ENCODE assay signal across 8 cellular contexts in the genomic region with DNA sequence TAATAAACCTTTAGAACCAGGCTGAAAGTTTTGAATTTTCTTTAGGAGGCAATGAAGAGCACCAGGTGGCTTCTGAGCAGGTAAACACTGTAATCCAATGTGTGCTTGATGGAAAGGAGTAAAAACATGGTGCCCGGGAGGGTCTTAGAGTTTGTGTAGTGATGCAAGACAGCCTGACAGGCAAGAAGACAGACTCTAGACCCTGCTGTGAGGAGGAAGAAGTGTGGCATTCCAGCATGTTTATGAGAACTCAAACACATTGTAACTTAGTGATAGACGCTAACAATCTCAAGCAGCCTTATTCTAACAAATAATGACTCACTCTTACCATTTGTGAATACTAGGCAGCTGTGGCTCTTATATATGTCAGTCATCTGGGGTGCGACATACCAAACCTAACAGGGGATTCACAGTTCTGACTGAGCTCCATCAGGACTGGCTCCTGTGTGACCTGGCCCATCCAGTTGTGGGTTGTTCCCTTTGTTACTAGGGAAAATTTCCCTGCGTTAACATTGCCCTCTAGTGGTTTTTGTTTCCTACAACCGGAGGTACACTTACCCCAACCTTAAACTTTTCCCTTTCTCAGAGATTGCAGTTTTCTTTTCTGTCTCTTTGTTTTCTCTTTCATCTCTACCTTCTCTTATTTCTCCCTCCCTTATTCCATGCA. TPM values are rescaled to one million over a fixed set of nuclear protein-coding genes. Genes with fewer than 3 reads are reported as not detected.
DNase-seq lines count a peak whose midpoint lies in the region; ATAC-seq and TF ChIP-seq lines count a peak whose summit lies in the region.

No MANE protein-coding gene starts in this region.

- TF ChIP-seq CTCF in SK-N-SH (IDR thresholded peaks at IDR 0.05) = peak; percentile 65

- H3K9me3 ChIP-seq in SK-N-SH = no peaks in the 10 kb centered on the region
- H3K9me3 ChIP-seq in right cardiac atrium (ENCODE audit: control insufficient read depth, low read length) = no peaks in the 10 kb centered on the region

- no peaks in the 10 kb centered on the region for H3K4me1 ChIP-seq in SK-N-SH (ENCODE audit: control insufficient read depth in 1 of 2, insufficient read depth in 2 of 2, low read depth in 1 of 2, low read length in 1 of 2)
- H3K4me1 ChIP-seq in right cardiac atrium (ENCODE audit: control insufficient read depth, insufficient read depth, low read length) = no peaks in the 10 kb centered on the region

- DNase-seq in COR-L47 (lab: John Stamatoyannopoulos, UW) (peak; percentile 25), HS-27A (ENCODE audit: low read depth) (peak; percentile 3), SK-N-SH (peak; percentile 15), right cardiac atrium (peak in 2 of 3 donors; percentile 17 to 35), smooth muscle cell of the brain vasculature (ENCODE audit: low read depth, low spot score) (peak; percentile 4), NCI-H446 treated with DMSO at 0.1 percent for 48 hours (lab: John Stamatoyannopoulos, UW) (no peak)

- no peaks in the 10 kb centered on the region for H4K20me1 ChIP-seq in SK-N-SH (ENCODE audit: insufficient read depth)

- no peaks in the 10 kb centered on the region for H3K9me2 ChIP-seq in SK-N-SH

- H3K9ac ChIP-seq in SK-N-SH = no peak overlapping the region

- peak; percentile 66 for TF ChIP-seq RAD21 in SK-N-SH (IDR thresholded peaks at IDR 0.05; ENCODE audit: low read length)

- H3K4me3 Mint-ChIP-seq in activated naive CD8-positive, alpha-beta T cell = no peak overlapping the region

- H3K27ac Mint-ChIP-seq in activated naive CD8-positive, alpha-beta T cell = peak overlapping the region; percentile 86

- H3K79me2 ChIP-seq in SK-N-SH (ENCODE audit: insufficient read depth) = no peaks in the 10 kb centered on the region

- H3F3A ChIP-seq in SK-N-SH (replicated peaks; ENCODE audit: insufficient read depth) = no peaks in the 10 kb centered on the region

- H2AFZ ChIP-seq in SK-N-SH (ENCODE audit: low read depth) = no peak overlapping the region

- H3K27ac ChIP-seq in SK-N-SH (ENCODE audit: low read depth in 2 of 2, low read length in 1 of 2) (no peak overlapping the region), right cardiac atrium (ENCODE audit: low read length) (no peak overlapping the region)

- ATAC-seq in GM19395 (IDR thresholded peaks at IDR 0.05; ENCODE audit: unreplicated experiment) = peak; percentile 84
- peak; percentile 87 to 91 for ATAC-seq in right cardiac atrium

- CTCF ChIA-PET in SK-N-SH (lab: Yijun Ruan, JAX) = interaction anchor here (1.8 kb wide), 1 partner anchor 406 kb away, joined by 4 read pairs; no protein-coding TSS in a partner anchor

- H3K27me3 ChIP-seq in SK-N-SH (ENCODE audit: insufficient read depth) (no peaks in the 10 kb centered on the region; the same call in 1 of the 2 replicates), right cardiac atrium (ENCODE audit: control insufficient read depth, insufficient read depth) (no peaks in the 10 kb centered on the region)

- no peaks in the 10 kb centered on the region for H3K36me3 Mint-ChIP-seq in activated naive CD8-positive, alpha-beta T cell

- no peak overlapping the region for H3K4me2 ChIP-seq in SK-N-SH

- WGBS in SK-N-SH (ENCODE audit: low lambda C conversion rate) = 11% methylated on average over 4 of the region's 5 CpGs
- WGBS in right cardiac atrium = 33% methylated on average over 5 of the region's 5 CpGs

- no peak overlapping the region for H3K4me3 ChIP-seq in SK-N-SH (ENCODE audit: low read depth in 2 of 2, low read length in 1 of 2)
- H3K4me3 ChIP-seq in right cardiac atrium (ENCODE audit: low read length) = no peak overlapping the region

- H3K9me3 Mint-ChIP-seq in activated naive CD8-positive, alpha-beta T cell (ENCODE audit: low read depth) = no peaks in the 10 kb centered on the region

- H3K27me3 Mint-ChIP-seq in activated naive CD8-positive, alpha-beta T cell = no peaks in the 10 kb centered on the region

- peaks cover 20% of the 10 kb centered on the region for H3K4me1 Mint-ChIP-seq in activated naive CD8-positive, alpha-beta T cell (ENCODE audit: low read depth)

- POLR2A ChIA-PET in SK-N-SH (lab: Yijun Ruan, JAX) = no interaction called here

- no peaks in the 10 kb centered on the region for H3K36me3 ChIP-seq in SK-N-SH (replicated peaks in 1 of 2; ENCODE audit: control insufficient read depth in 1 of 2, insufficient read depth in 2 of 2, low read length in 1 of 2)

- no peak for TF ChIP-seq EP300 in SK-N-SH (IDR thresholded peaks at IDR 0.05; ENCODE audit: borderline replicate concordance in 1 of 2, low read depth in 1 of 2, low read length in 1 of 2)

- intact Hi-C loops in right cardiac atrium (cut with DNase I) = loop anchor here (2.0 to 5.0 kb wide), 2 partner anchors 403 to 404 kb away; no protein-coding TSS in a partner anchor

TF ChIP-seq in SK-N-SH, 30 proteins besides CTCF, POLR2A, EP300 and RAD21:
- peak; percentile 81; the same call in 1 of the 2 replicates for TF ChIP-seq RFX5 (IDR thresholded peaks at IDR 0.05; ENCODE audit: low read length)
- TF ChIP-seq, protein P1, sequence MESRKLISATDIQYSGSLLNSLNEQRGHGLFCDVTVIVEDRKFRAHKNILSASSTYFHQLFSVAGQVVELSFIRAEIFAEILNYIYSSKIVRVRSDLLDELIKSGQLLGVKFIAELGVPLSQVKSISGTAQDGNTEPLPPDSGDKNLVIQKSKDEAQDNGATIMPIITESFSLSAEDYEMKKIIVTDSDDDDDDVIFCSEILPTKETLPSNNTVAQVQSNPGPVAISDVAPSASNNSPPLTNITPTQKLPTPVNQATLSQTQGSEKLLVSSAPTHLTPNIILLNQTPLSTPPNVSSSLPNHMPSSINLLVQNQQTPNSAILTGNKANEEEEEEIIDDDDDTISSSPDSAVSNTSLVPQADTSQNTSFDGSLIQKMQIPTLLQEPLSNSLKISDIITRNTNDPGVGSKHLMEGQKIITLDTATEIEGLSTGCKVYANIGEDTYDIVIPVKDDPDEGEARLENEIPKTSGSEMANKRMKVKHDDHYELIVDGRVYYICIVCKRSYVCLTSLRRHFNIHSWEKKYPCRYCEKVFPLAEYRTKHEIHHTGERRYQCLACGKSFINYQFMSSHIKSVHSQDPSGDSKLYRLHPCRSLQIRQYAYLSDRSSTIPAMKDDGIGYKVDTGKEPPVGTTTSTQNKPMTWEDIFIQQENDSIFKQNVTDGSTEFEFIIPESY (IDR thresholded peaks at IDR 0.05; ENCODE audit: borderline replicate concordance, low read depth) = no peak
- TF ChIP-seq SMC3 (IDR thresholded peaks at IDR 0.05; ENCODE audit: low read depth, low read length) = peak; percentile 56

RNA-seq across cellular contexts. Expression of gene VSIG4, which starts 53.8 kb away (rescaled TPM):
- polyA plus RNA-seq in SK-N-SH (2012; rRNA removed) = not detected in 2 replicates
- polyA plus RNA-seq in SK-N-SH (2012; cell fraction: cytosol; rRNA removed) = not detected in 2 replicates
- not detected in 2 replicates for polyA plus RNA-seq in SK-N-SH (2012; cell fraction: nucleus; rRNA removed)
- total RNA-seq in right cardiac atrium = 100 to 1,000 TPM in 1 of 4 donors, 10 to 100 TPM in 3; 38.4 to 126 (median 53.4) TPM
- 16.0 TPM for polyA plus RNA-seq in right cardiac atrium

Comparison
In these comparisons a context has a peak if more than half of its experiments do, and no peak if none do; other contexts are left out.
1. RNA of gene VSIG4, which starts 53.8 kb away (polyA plus RNA-seq): 16.0 TPM in right cardiac atrium (single experiment); not detected in SK-N-SH; every median in the first group is over 10 times any median in the second.